27 cellular contexts compared by ENCODE assay signal in the genomic region with DNA sequence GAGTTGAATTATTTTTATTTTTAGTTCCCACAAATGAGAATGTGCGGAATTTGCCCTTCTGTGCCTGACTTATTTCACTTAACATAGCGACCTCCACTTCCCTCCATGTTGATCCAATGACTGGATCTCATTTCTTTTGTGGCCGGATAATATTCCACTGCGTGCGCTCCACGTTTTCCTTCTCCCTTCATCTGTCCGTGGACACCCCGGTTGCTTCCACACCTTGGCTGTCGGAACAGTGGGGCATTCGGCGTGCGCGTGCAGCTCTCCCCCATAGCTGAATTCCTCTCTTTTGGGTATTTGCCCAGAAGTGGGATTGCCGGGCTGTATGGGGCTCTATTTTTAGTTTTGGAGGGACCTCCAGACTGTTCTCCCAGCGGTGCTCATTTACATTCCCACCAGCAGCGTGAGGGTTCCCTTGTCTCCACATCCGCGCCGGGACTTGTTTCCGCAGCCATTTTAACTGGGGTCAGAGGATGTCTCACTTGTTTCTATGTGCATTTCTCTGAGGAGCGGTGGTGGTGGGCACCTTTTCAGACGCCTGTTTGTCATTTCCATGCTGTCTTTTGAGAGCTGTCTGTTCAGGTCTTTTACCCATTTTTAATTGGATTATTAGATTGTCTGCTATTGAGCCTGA. TPM values are rescaled to one million over a fixed set of nuclear protein-coding genes. Genes with fewer than 3 reads are reported as not detected.
DNase-seq lines count a peak whose midpoint lies in the region; ATAC-seq, FAIRE-seq and TF ChIP-seq lines count a peak whose summit lies in the region.
"Had no signal": no experiment of that assay in that cellular context is flagged by ENCODE, and none has a peak within 500 bp of the region (broad histone marks: within the 10 kb centered on the region; RNA-seq: fewer than 3 reads in every experiment).

No MANE protein-coding gene starts in this region.

- BruUV-seq in HepG2 (replicated peaks; lab: Mats Ljungman, UMichigan): no TSS peak

- H3K27ac ChIP-seq in liver (ENCODE audit: low read depth in 1 of 2, low read length in 2 of 2): no peak overlapping the region
- no peak overlapping the region for H3K27ac ChIP-seq in HepG2 (ENCODE audit: extremely low read length, insufficient read depth, low read length)
- H3K27ac ChIP-seq in right atrium auricular region: peak overlapping the region; percentile 75 to 85
- peak overlapping the region; percentile 23 for H3K27ac ChIP-seq in psoas muscle
- H3K27ac ChIP-seq: left lung had no signal

- TF ChIP-seq EP300 in HepG2 (IDR thresholded peaks at IDR 0.05; ENCODE audit: low read depth in 2 of 2, low read length in 2 of 2) (no peak), HepG2 (CRISPR knock-in tag; IDR thresholded peaks at IDR 0.05; ENCODE audit: borderline replicate concordance) (no peak)

- H3K36me3 ChIP-seq in liver (ENCODE audit: control insufficient read depth in 4 of 4, insufficient read depth in 3 of 4, low read depth in 1 of 4, low read length in 3 of 4) (peaks cover 2 to 26% (median 14%) of the 10 kb centered on the region in 4 donors), HepG2 (replicated peaks in 1 of 2; ENCODE audit: control insufficient read depth in 1 of 2, insufficient read depth in 2 of 2, low read length in 2 of 2) (peaks cover 15 to 78% of the 10 kb centered on the region in 2 experiments), right atrium auricular region (peaks cover 26% of the 10 kb centered on the region), psoas muscle (ENCODE audit: insufficient read depth in 1 of 2, low read depth in 1 of 2) (peaks cover 0 to 54% of the 10 kb centered on the region in 2 donors)

- intact Hi-C loops in HepG2 (cut with micrococcal nuclease; ENCODE audit: unreplicated experiment): no loop called here
- intact Hi-C loops in psoas muscle (cut with DNase I): no loop called here

- H3K9me3 ChIP-seq in liver (ENCODE audit: control insufficient read depth in 4 of 4, low read length in 3 of 4) (no peaks in the 10 kb centered on the region), HepG2 (ENCODE audit: low read length) (no peaks in the 10 kb centered on the region), right atrium auricular region (no peaks in the 10 kb centered on the region), psoas muscle (no peaks in the 10 kb centered on the region)
- H3K9me3 ChIP-seq: BE2C, left lung had no signal

- no peak overlapping the region for H3K9ac ChIP-seq in liver (ENCODE audit: low read depth in 1 of 2, low read length in 2 of 2)
- no peak overlapping the region for H3K9ac ChIP-seq in HepG2 (ENCODE audit: insufficient read depth, low read depth, low read length)

- CTCF ChIA-PET in HepG2 (lab: Yijun Ruan, JAX; ENCODE audit: low intra/inter-chr PET ratio, low total read pairs): no interaction called here

- no peak overlapping the region for H3K4me3 ChIP-seq in liver (ENCODE audit: low read depth in 1 of 3, low read length in 3 of 3)
- H3K4me3 ChIP-seq in HepG2 (replicated peaks in 1 of 3; ENCODE audit: insufficient read depth in 1 of 3, low read depth in 2 of 3, low read length in 3 of 3): no peak overlapping the region
- H3K4me3 ChIP-seq in right atrium auricular region: no peak overlapping the region
- no peak overlapping the region for H3K4me3 ChIP-seq in psoas muscle
- H3K4me3 ChIP-seq: left lung had no signal

- TF ChIP-seq RAD21 in liver (IDR thresholded peaks at IDR 0.05) (no peak), HepG2 (CRISPR knock-in tag; IDR thresholded peaks at IDR 0.05) (no peak)

- no peak overlapping the region for H3K27ac Mint-ChIP-seq in stimulated activated naive B cell treated with anti-CD40 and anti-IgM and Interleukin-4, amounts not matched to agents 10 μg/mL and 1 μg/mL and 100 μg/mL, for 72 hours
- H3K27ac Mint-ChIP-seq: activated naive CD8-positive, alpha-beta T cell treated with anti-CD3 and anti-CD28 coated beads, Interleukin-2, amount 50 U/mL, for 24 hours; T-cell had no signal

- peaks cover 58 to 64% of the 10 kb centered on the region in 2 donors for H3K36me3 Mint-ChIP-seq in stimulated activated naive B cell treated with anti-CD40 and anti-IgM and Interleukin-4, amounts not matched to agents 10 μg/mL and 1 μg/mL and 100 μg/mL, for 72 hours

- TF ChIP-seq CTCF in liver (IDR thresholded peaks at IDR 0.05; ENCODE audit: low read depth, low read length, missing input control) (no peak), HepG2 (CRISPR knock-in tag; IDR thresholded peaks at IDR 0.05) (no peak), right atrium auricular region (IDR thresholded peaks at IDR 0.05) (no peak), psoas muscle (IDR thresholded peaks at IDR 0.05) (no peak)

- H2AFZ ChIP-seq in HepG2 (ENCODE audit: low read length): no peak overlapping the region

- no peaks in the 10 kb centered on the region for H3K9me3 Mint-ChIP-seq in stimulated activated naive B cell treated with anti-CD40 and anti-IgM and Interleukin-4, amounts not matched to agents 10 μg/mL and 1 μg/mL and 100 μg/mL, for 72 hours
- H3K9me3 Mint-ChIP-seq: activated naive CD8-positive, alpha-beta T cell treated with anti-CD3 and anti-CD28 coated beads, Interleukin-2, amount 50 U/mL, for 24 hours; T-cell had no signal

- H3K4me1 ChIP-seq in liver (ENCODE audit: control insufficient read depth in 4 of 4, insufficient read depth in 4 of 4, low read length in 3 of 4) (no peaks in the 10 kb centered on the region), HepG2 (ENCODE audit: insufficient read depth, low read length) (no peaks in the 10 kb centered on the region), right atrium auricular region (peaks cover 0 to 20% of the 10 kb centered on the region in 2 donors), psoas muscle (peaks cover 3% of the 10 kb centered on the region)
- H3K4me1 ChIP-seq: left lung had no signal

- H3K4me1 Mint-ChIP-seq in stimulated activated naive B cell treated with anti-CD40 and anti-IgM and Interleukin-4, amounts not matched to agents 10 μg/mL and 1 μg/mL and 100 μg/mL, for 72 hours: peaks cover 0 to 1% of the 10 kb centered on the region in 2 donors
- H3K4me1 Mint-ChIP-seq: activated naive CD8-positive, alpha-beta T cell treated with anti-CD3 and anti-CD28 coated beads, Interleukin-2, amount 50 U/mL, for 24 hours had no signal

- in situ Hi-C loops in HepG2 (cut with HindIII; ENCODE audit: extremely low pct_ligation_motif_present, low pct_unique_long_range_greater_than_20kb): no loop called here

- no peak for FAIRE-seq in HepG2 (lab: Jason Lieb, UNC)
- FAIRE-seq: A204.1 had no signal

- H3K4me2 ChIP-seq in HepG2 (ENCODE audit: low read depth, low read length): no peak overlapping the region

- H3K27me3 Mint-ChIP-seq in stimulated activated naive B cell treated with anti-CD40 and anti-IgM and Interleukin-4, amounts not matched to agents 10 μg/mL and 1 μg/mL and 100 μg/mL, for 72 hours: no peaks in the 10 kb centered on the region
- H3K27me3 Mint-ChIP-seq: activated naive CD8-positive, alpha-beta T cell treated with anti-CD3 and anti-CD28 coated beads, Interleukin-2, amount 50 U/mL, for 24 hours; T-cell had no signal

- no peak for DNase-seq in HepG2 (ENCODE audit: low spot score)
- no peak for DNase-seq in right atrium auricular region (ENCODE audit: low spot score)
- peak in 1 of 2 donors; percentile 35 for DNase-seq in psoas muscle
- no peak for DNase-seq in stimulated activated naive B cell treated with anti-CD40 and anti-IgM and Interleukin-4, amounts not matched to agents 10 μg/mL and 1 μg/mL and 100 μg/mL, for 72 hours
- no peak for DNase-seq in T-helper 2 cell
- no peak for DNase-seq in iPS-NIHi11 (ENCODE audit: low spot score)
- DNase-seq: activated CD4-positive, alpha-beta T cell treated with anti-CD3 and anti-CD28 coated beads for 48 hours; activated naive CD8-positive, alpha-beta T cell treated with anti-CD3 and anti-CD28 coated beads, Interleukin-2, amount 50 U/mL, for 24 hours; BE2C; central memory CD4-positive, alpha-beta T cell; COR-L47; DMS79 treated with DMSO at 0.1 percent for 48 hours; effector CD8-positive, alpha-beta T cell; glutamatergic neuron; H7; Karpas-422; NCI-H187 treated with DMSO at 0.1 percent for 48 hours; nucleus accumbens; OCI-M1; SHP77 treated with DMSO at 0.1 percent for 48 hours; stimulated activated CD4-positive, alpha-beta T cell treated with anti-CD3 and anti-CD28 coated beads, Interleukin-2, amount 100 ng/mL, for 24 hours; stimulated activated naive CD8-positive, alpha-beta T cell treated with anti-CD3 and anti-CD28 coated beads, Interleukin-15, Interleukin-2, amounts not matched to agents 100 U/mL and 50 U/mL, for 24 hours; T-cell had no signal

- H3K27me3 ChIP-seq in liver (ENCODE audit: control insufficient read depth in 4 of 4, insufficient read depth in 4 of 4, low read length in 3 of 4) (no peaks in the 10 kb centered on the region), HepG2 (ENCODE audit: control insufficient read depth in 1 of 2, insufficient read depth in 2 of 2, low read length in 2 of 2) (no peaks in the 10 kb centered on the region), right atrium auricular region (no peaks in the 10 kb centered on the region), psoas muscle (ENCODE audit: insufficient read depth in 3 of 3, low read length in 2 of 3) (no peaks in the 10 kb centered on the region)
- H3K27me3 ChIP-seq: BE2C, left lung had no signal

- H3K4me3 Mint-ChIP-seq in stimulated activated naive B cell treated with anti-CD40 and anti-IgM and Interleukin-4, amounts not matched to agents 10 μg/mL and 1 μg/mL and 100 μg/mL, for 72 hours: no peak overlapping the region
- H3K4me3 Mint-ChIP-seq: activated naive CD8-positive, alpha-beta T cell treated with anti-CD3 and anti-CD28 coated beads, Interleukin-2, amount 50 U/mL, for 24 hours; T-cell had no signal

- H3K79me2 ChIP-seq in HepG2 (ENCODE audit: insufficient read depth, low read length): no peaks in the 10 kb centered on the region

- ATAC-seq in HepG2 (no peak), psoas muscle (peak in 1 of 4 donors; percentile 6), HG03457 (IDR thresholded peaks at IDR 0.05; ENCODE audit: unreplicated experiment) (no peak)
- ATAC-seq in stimulated activated naive B cell treated with anti-CD40 and anti-IgM and Interleukin-4, amounts not matched to agents 10 μg/mL and 1 μg/mL and 100 μg/mL, for 72 hours (replicated peaks): no peak
- ATAC-seq: activated naive CD8-positive, alpha-beta T cell treated with anti-CD3 and anti-CD28 coated beads, Interleukin-2, amount 50 U/mL, for 24 hours; left lung; stimulated activated naive CD8-positive, alpha-beta T cell treated with anti-CD3 and anti-CD28 coated beads, Interleukin-15, Interleukin-2, amounts not matched to agents 100 U/mL and 50 U/mL, for 24 hours; T-cell had no signal

- POLR2A ChIA-PET in HepG2 (lab: Yijun Ruan, JAX): no interaction called here

- no peaks in the 10 kb centered on the region for H4K20me1 ChIP-seq in HepG2 (ENCODE audit: insufficient read depth, low read length)

- TF ChIP-seq POLR2A in HepG2 (IDR thresholded peaks at IDR 0.05; ENCODE audit: insufficient read depth in 1 of 2, low read depth in 2 of 2, low read length in 2 of 2): no peak

- 88% methylated on average over 22 of the region's 22 CpGs for WGBS in liver
- WGBS in HepG2 (ENCODE audit: low lambda C conversion rate): 94% methylated on average over 22 of the region's 22 CpGs
- 45 to 70% (median 54%) methylated on average over 22 of the region's 22 CpGs for WGBS in psoas muscle, 3 donors

RNA-seq across cellular contexts. Expression of a gene that starts 50.9 kb away (rescaled TPM):
- 100 to 1,000 TPM in 1 of 2 donors, 10 to 100 TPM in 1; 50.9 to 162 TPM for total RNA-seq in liver
- polyA plus RNA-seq in liver: 10 to 100 TPM; 24.8 to 29.2 TPM
- 23.2 and 47.0 TPM in 2 replicates for total RNA-seq in HepG2 (2016; rRNA removed; fragmentation: Illumina TruSeq; extraction: Trizol)
- total RNA-seq in HepG2 (2016; cell fraction: cytosol; rRNA removed; fragmentation: Illumina TruSeq; extraction: Trizol; ENCODE audit: low read depth): 20.5 and 20.8 TPM in 2 replicates
- total RNA-seq in HepG2 (2016; cell fraction: insoluble cytoplasmic fraction; rRNA removed; fragmentation: Illumina TruSeq; extraction: Trizol): 23.7 and 48.5 TPM in 2 replicates
- 17.9 and 19.0 TPM in 2 replicates for total RNA-seq in HepG2 (2016; cell fraction: membrane; rRNA removed; fragmentation: Illumina TruSeq; extraction: Trizol)
- 73.3 and 80.7 TPM in 2 replicates for total RNA-seq in HepG2 (2016; cell fraction: nucleus; rRNA removed; fragmentation: Illumina TruSeq; extraction: Trizol)
- 126 and 140 TPM in 2 replicates for polyA plus RNA-seq in HepG2 (2011; rRNA removed)
- 172 and 209 TPM in 2 replicates for polyA plus RNA-seq in HepG2 (2011; cell fraction: cytosol; rRNA removed)
- polyA plus RNA-seq in HepG2 (2011; cell fraction: nucleus; rRNA removed): 652 and 741 TPM in 2 replicates
- polyA plus RNA-seq in HepG2 (2012): 71.5 and 75.9 TPM in 2 replicates
- 8.3 and 11.8 TPM in 2 replicates for polyA plus RNA-seq in HepG2 (2016; cell fraction: cytosol; fragmentation: Illumina TruSeq; extraction: Trizol; ENCODE audit: low read depth)
- 18.4 and 20.2 TPM in 2 replicates for polyA plus RNA-seq in HepG2 (2016; cell fraction: insoluble cytoplasmic fraction; fragmentation: Illumina TruSeq; extraction: Trizol; ENCODE audit: low read depth)
- polyA plus RNA-seq in HepG2 (2016; cell fraction: membrane; fragmentation: Illumina TruSeq; extraction: Trizol; ENCODE audit: low read depth): 7.5 and 9.3 TPM in 2 replicates
- polyA plus RNA-seq in HepG2 (2016; cell fraction: nucleus; fragmentation: Illumina TruSeq; extraction: Trizol; ENCODE audit: insufficient read depth, low read depth): 160 and 177 TPM in 2 replicates
- polyA minus RNA-seq in HepG2 (2011; rRNA and poly(A)+ RNA removed; ENCODE audit: low replicate concordance): 212 and 267 TPM in 2 replicates
- polyA minus RNA-seq in HepG2 (2011; cell fraction: cytosol; rRNA and poly(A)+ RNA removed): 55.5 and 58.0 TPM in 2 replicates
- polyA minus RNA-seq in HepG2 (2011; cell fraction: nucleus; rRNA and poly(A)+ RNA removed): 208 and 210 TPM in 2 replicates
- 10 to 100 TPM; 84.4 to 97.5 TPM for total RNA-seq in right atrium auricular region
- 100 to 1,000 TPM; 125 to 144 (median 137) TPM for total RNA-seq in psoas muscle
- 100 to 1,000 TPM in 1 of 3 donors, 10 to 100 TPM in 2; 52.5 to 159 (median 64.6) TPM for polyA plus RNA-seq in psoas muscle

RNA-seq across cellular contexts. Expression of a gene that starts 54.3 kb away (rescaled TPM):
- total RNA-seq in liver: 10 to 100 TPM; 11.1 to 14.4 TPM
- polyA plus RNA-seq in liver: 10 to 100 TPM; 11.8 to 13.0 TPM
- total RNA-seq in HepG2 (2016; rRNA removed; fragmentation: Illumina TruSeq; extraction: Trizol): 28.2 and 29.2 TPM in 2 replicates
- 36.8 and 38.5 TPM in 2 replicates for total RNA-seq in HepG2 (2016; cell fraction: cytosol; rRNA removed; fragmentation: Illumina TruSeq; extraction: Trizol; ENCODE audit: low read depth)
- total RNA-seq in HepG2 (2016; cell fraction: insoluble cytoplasmic fraction; rRNA removed; fragmentation: Illumina TruSeq; extraction: Trizol): 22.1 and 28.2 TPM in 2 replicates
- 16.2 and 18.2 TPM in 2 replicates for total RNA-seq in HepG2 (2016; cell fraction: membrane; rRNA removed; fragmentation: Illumina TruSeq; extraction: Trizol)
- total RNA-seq in HepG2 (2016; cell fraction: nucleus; rRNA removed; fragmentation: Illumina TruSeq; extraction: Trizol): 14.2 and 14.5 TPM in 2 replicates
- polyA plus RNA-seq in HepG2 (2011; rRNA removed): 7.9 and 9.0 TPM in 2 replicates
- polyA plus RNA-seq in HepG2 (2011; cell fraction: cytosol; rRNA removed): 8.2 and 10.4 TPM in 2 replicates
- 11.2 and 11.4 TPM in 2 replicates for polyA plus RNA-seq in HepG2 (2011; cell fraction: nucleus; rRNA removed)
- polyA plus RNA-seq in HepG2 (2012): 17.4 and 18.1 TPM in 2 replicates
- polyA plus RNA-seq in HepG2 (2016; cell fraction: cytosol; fragmentation: Illumina TruSeq; extraction: Trizol; ENCODE audit: low read depth): 6.9 and 8.4 TPM in 2 replicates
- polyA plus RNA-seq in HepG2 (2016; cell fraction: insoluble cytoplasmic fraction; fragmentation: Illumina TruSeq; extraction: Trizol; ENCODE audit: low read depth): 26.6 and 31.8 TPM in 2 replicates
- 9.5 and 9.9 TPM in 2 replicates for polyA plus RNA-seq in HepG2 (2016; cell fraction: membrane; fragmentation: Illumina TruSeq; extraction: Trizol; ENCODE audit: low read depth)
- 32.1 and 33.3 TPM in 2 replicates for polyA plus RNA-seq in HepG2 (2016; cell fraction: nucleus; fragmentation: Illumina TruSeq; extraction: Trizol; ENCODE audit: insufficient read depth, low read depth)
- 18.3 and 37.7 TPM in 2 replicates for polyA minus RNA-seq in HepG2 (2011; rRNA and poly(A)+ RNA removed; ENCODE audit: low replicate concordance)
- 9.6 and 10.1 TPM in 2 replicates for polyA minus RNA-seq in HepG2 (2011; cell fraction: cytosol; rRNA and poly(A)+ RNA removed)
- 8.6 and 12.4 TPM in 2 replicates for polyA minus RNA-seq in HepG2 (2011; cell fraction: nucleus; rRNA and poly(A)+ RNA removed)
- 10 to 100 TPM; 15.1 to 15.9 TPM for total RNA-seq in right atrium auricular region
- total RNA-seq in psoas muscle: 1 to 10 TPM; 1.4 to 4.6 (median 3.4) TPM
- 1 to 10 TPM; 1.5 to 1.9 (median 1.5) TPM for polyA plus RNA-seq in psoas muscle

RNA-seq across cellular contexts. Expression of a gene that starts 54.8 kb away (rescaled TPM):
- total RNA-seq in liver (10 to 100 TPM in 1 of 2 donors, 1 to 10 TPM in 1; 8.7 to 10.4 TPM), HepG2 (2016; rRNA removed; fragmentation: Illumina TruSeq; extraction: Trizol) (21.5 and 24.2 TPM in 2 replicates), right atrium auricular region (10 to 100 TPM; 19.0 to 35.5 TPM), psoas muscle (10 to 100 TPM; 17.8 to 26.7 (median 21.9) TPM)
- polyA plus RNA-seq in liver (10 to 100 TPM in 1 of 2 donors, 1 to 10 TPM in 1; 3.1 to 11.1 TPM), HepG2 (2011; rRNA removed) (11.8 and 11.9 TPM in 2 replicates), psoas muscle (10 to 100 TPM in 2 of 3 donors, 1 to 10 TPM in 1; 9.3 to 17.6 (median 14.1) TPM)
- total RNA-seq in HepG2 (2016; cell fraction: cytosol; rRNA removed; fragmentation: Illumina TruSeq; extraction: Trizol; ENCODE audit: low read depth): 9.3 and 11.4 TPM in 2 replicates
- total RNA-seq in HepG2 (2016; cell fraction: insoluble cytoplasmic fraction; rRNA removed; fragmentation: Illumina TruSeq; extraction: Trizol): 21.5 and 22.4 TPM in 2 replicates
- total RNA-seq in HepG2 (2016; cell fraction: membrane; rRNA removed; fragmentation: Illumina TruSeq; extraction: Trizol): 10.7 and 11.7 TPM in 2 replicates
- total RNA-seq in HepG2 (2016; cell fraction: nucleus; rRNA removed; fragmentation: Illumina TruSeq; extraction: Trizol): 14.3 and 17.6 TPM in 2 replicates
- 9.1 and 16.3 TPM in 2 replicates for polyA plus RNA-seq in HepG2 (2011; cell fraction: cytosol; rRNA removed)
- 28.7 and 38.5 TPM in 2 replicates for polyA plus RNA-seq in HepG2 (2011; cell fraction: nucleus; rRNA removed)
- polyA plus RNA-seq in HepG2 (2012): 12.3 and 13.8 TPM in 2 replicates
- polyA plus RNA-seq in HepG2 (2016; cell fraction: cytosol; fragmentation: Illumina TruSeq; extraction: Trizol; ENCODE audit: low read depth): 2.6 and 3.4 TPM in 2 replicates
- 29.1 and 34.4 TPM in 2 replicates for polyA plus RNA-seq in HepG2 (2016; cell fraction: insoluble cytoplasmic fraction; fragmentation: Illumina TruSeq; extraction: Trizol; ENCODE audit: low read depth)
- 7.7 and 8.4 TPM in 2 replicates for polyA plus RNA-seq in HepG2 (2016; cell fraction: membrane; fragmentation: Illumina TruSeq; extraction: Trizol; ENCODE audit: low read depth)
- polyA plus RNA-seq in HepG2 (2016; cell fraction: nucleus; fragmentation: Illumina TruSeq; extraction: Trizol; ENCODE audit: insufficient read depth, low read depth): 31.1 and 34.8 TPM in 2 replicates
- 34.6 and 56.2 TPM in 2 replicates for polyA minus RNA-seq in HepG2 (2011; rRNA and poly(A)+ RNA removed; ENCODE audit: low replicate concordance)
- polyA minus RNA-seq in HepG2 (2011; cell fraction: cytosol; rRNA and poly(A)+ RNA removed): 16.3 and 29.9 TPM in 2 replicates
- 11.7 and 12.9 TPM in 2 replicates for polyA minus RNA-seq in HepG2 (2011; cell fraction: nucleus; rRNA and poly(A)+ RNA removed)

Comparison
In these comparisons a context has a peak if more than half of its experiments do, and no peak if none do; other contexts are left out.
1. H3K27ac ChIP-seq: peak in right atrium auricular region (2 of 2) and psoas muscle (single experiment); none in liver (0 of 2) and HepG2 (single experiment).